1 cellular context compared by ENCODE assay signal in genomic region chrX:153642655-153643430, GRCh38.
TF ChIP-seq lines count a peak whose summit lies in the region.

No MANE protein-coding gene starts in this region.

TF ChIP-seq in H1, 55 proteins besides CTCF, POLR2A, EP300 and RAD21:
- TF ChIP-seq TEAD4 (IDR thresholded peaks at IDR 0.05; ENCODE audit: low read depth, low read length): no peak
- no peak for TF ChIP-seq CBX5 (IDR thresholded peaks at IDR 0.05; ENCODE audit: low read depth, low read length)
- peak; percentile 77 for TF ChIP-seq SUZ12 (IDR thresholded peaks at IDR 0.05; ENCODE audit: low read length)
- peak; percentile 3 for TF ChIP-seq KDM4A (IDR thresholded peaks at IDR 0.05; ENCODE audit: low read depth, low read length, severe bottlenecking)
- TF ChIP-seq EZH2 (IDR thresholded peaks at IDR 0.05; ENCODE audit: low read depth, low read length, severe bottlenecking): peak; percentile 79
- TF ChIP-seq USF2 (IDR thresholded peaks at IDR 0.05; ENCODE audit: low read length): no peak
